Comparison of ENCODE assay signal across 15 cellular contexts in the genomic region with DNA sequence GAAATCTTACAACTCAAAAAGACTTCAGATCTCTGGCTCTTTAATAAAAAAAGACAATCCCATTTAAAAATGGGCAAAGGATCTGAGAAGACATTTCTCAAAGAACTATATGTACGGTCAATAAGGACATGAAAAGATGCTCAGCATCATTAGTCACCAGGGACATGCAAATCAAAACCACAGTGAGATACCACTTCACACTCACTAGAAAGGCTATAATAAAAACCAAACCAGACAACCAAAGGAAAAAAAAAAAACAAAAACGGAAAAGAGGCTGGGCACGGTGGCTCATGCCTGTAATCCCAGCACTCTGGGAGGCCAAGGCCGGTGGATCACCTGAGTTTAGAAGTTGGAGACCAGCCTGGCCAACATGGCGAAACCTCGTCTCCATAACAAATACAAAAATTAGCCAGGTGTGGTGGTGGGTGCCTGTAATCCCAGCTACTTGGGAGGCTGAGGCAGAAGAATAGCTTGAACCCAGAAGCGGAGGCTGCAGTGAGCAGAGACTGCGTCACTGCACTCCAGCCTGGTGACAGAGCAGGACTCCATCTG. TPM values are rescaled to one million over a fixed set of nuclear protein-coding genes. Genes with fewer than 3 reads are reported as not detected.
DNase-seq lines count a peak whose midpoint lies in the region; ATAC-seq, FAIRE-seq and TF ChIP-seq lines count a peak whose summit lies in the region.
"Had no signal": no experiment of that assay in that cellular context is flagged by ENCODE, and none has a peak within 500 bp of the region (broad histone marks: within the 10 kb centered on the region; RNA-seq: fewer than 3 reads in every experiment).

No MANE protein-coding gene starts in this region.

- H3K27ac ChIP-seq in upper lobe of right lung (no peak overlapping the region), kidney (ENCODE audit: low read depth in 2 of 2, low read length in 2 of 2) (no peak overlapping the region), tibial nerve (no peak overlapping the region)

- ATAC-seq in Right ventricle myocardium inferior (no peak), left ventricle myocardium superior (no peak), activated B cell treated with CpG ODN at 0.5 μM for 24 hours (ENCODE audit: low read depth) (peak; percentile 56), memory B cell (ENCODE audit: low read depth) (peak; percentile 60), upper lobe of right lung (no peak)

- no peak for TF ChIP-seq EP300 in tibial nerve (IDR thresholded peaks at IDR 0.05)

- H3K27ac Mint-ChIP-seq in activated B cell treated with CpG ODN at 0.5 μM for 24 hours (no peak overlapping the region), memory B cell (no peak overlapping the region)

- DNase-seq in Right ventricle myocardium inferior (ENCODE audit: missing footprints) (peak; percentile 28), left ventricle myocardium superior (no peak), activated B cell treated with CpG ODN at 0.5 μM for 24 hours (no peak), memory B cell (ENCODE audit: low spot score in 2 of 2) (no peak), upper lobe of right lung (peak; percentile 9), MG63 (no peak), kidney (no peak), tibial nerve (ENCODE audit: low spot score in 2 of 2) (no peak)
- DNase-seq: caudate nucleus, DMS 273 treated with DMSO at 0.1 percent for 48 hours, Karpas-422, NCI-H1436, NCI-H2227 treated with DMSO at 0.1 percent for 48 hours, SHP77 treated with DMSO at 0.1 percent for 48 hours, T-helper 9 cell had no signal

- H3K36me3 ChIP-seq in upper lobe of right lung (peaks cover 59% of the 10 kb centered on the region), MG63 (peaks cover 4% of the 10 kb centered on the region; the same call in 1 of the 2 replicates), kidney (ENCODE audit: control insufficient read depth in 1 of 2, insufficient read depth in 2 of 2, low read length in 2 of 2) (peaks cover 5 to 6% of the 10 kb centered on the region in 2 donors), tibial nerve (peaks cover 0 to 62% (median 9%) of the 10 kb centered on the region in 3 donors)

- no peak for TF ChIP-seq POLR2A in tibial nerve (IDR thresholded peaks at IDR 0.05)

- CTCF ChIA-PET in activated B cell treated with CpG ODN at 0.5 μM for 24 hours (lab: Charles Lee) = no interaction called here

- POLR2A ChIA-PET in activated B cell treated with CpG ODN at 0.5 μM for 24 hours (lab: Charles Lee) = no interaction called here

- H3K9me3 Mint-ChIP-seq in activated B cell treated with CpG ODN at 0.5 μM for 24 hours (no peaks in the 10 kb centered on the region), memory B cell (no peaks in the 10 kb centered on the region)

- 92 to 94% methylated on average over 8 of the region's 8 CpGs for WGBS in tibial nerve, 2 donors

- H3K4me1 ChIP-seq in upper lobe of right lung (no peaks in the 10 kb centered on the region), kidney (ENCODE audit: control insufficient read depth in 1 of 2, insufficient read depth in 1 of 2, low read depth in 1 of 2, low read length in 2 of 2) (no peaks in the 10 kb centered on the region), tibial nerve (no peaks in the 10 kb centered on the region)

- H3K4me3 Mint-ChIP-seq in activated B cell treated with CpG ODN at 0.5 μM for 24 hours (no peak overlapping the region), memory B cell (no peak overlapping the region)

- H3K4me3 ChIP-seq in upper lobe of right lung = no peak overlapping the region
- H3K4me3 ChIP-seq in MG63 = no peak overlapping the region
- H3K4me3 ChIP-seq in kidney (ENCODE audit: low read length in 2 of 2) = no peak overlapping the region
- no peak overlapping the region for H3K4me3 ChIP-seq in tibial nerve

- no peak for TF ChIP-seq CTCF in activated B cell treated with CpG ODN at 0.5 μM for 24 hours (IDR thresholded peaks at IDR 0.05)
- TF ChIP-seq CTCF in upper lobe of right lung (IDR thresholded peaks at IDR 0.05) = no peak
- no peak for TF ChIP-seq CTCF in kidney (IDR thresholded peaks at IDR 0.05; ENCODE audit: borderline replicate concordance, extremely low read depth, insufficient read depth)
- TF ChIP-seq CTCF in tibial nerve (IDR thresholded peaks at IDR 0.05) = no peak

- no peak overlapping the region for H3K9ac ChIP-seq in kidney (ENCODE audit: low read length in 2 of 2)

- H3K27me3 ChIP-seq in upper lobe of right lung (no peaks in the 10 kb centered on the region), MG63 (no peaks in the 10 kb centered on the region), tibial nerve (no peaks in the 10 kb centered on the region)

- intact Hi-C loops in Right ventricle myocardium inferior (cut with DNase I) = no loop called here
- intact Hi-C loops in left ventricle myocardium superior (cut with micrococcal nuclease) = no loop called here
- intact Hi-C loops in activated B cell treated with CpG ODN at 0.5 μM for 24 hours (cut with micrococcal nuclease) = no loop called here
- intact Hi-C loops in upper lobe of right lung (cut with DNase I) = no loop called here
- intact Hi-C loops in kidney (cut with DNase I) = no loop called here

- H3K36me3 Mint-ChIP-seq in activated B cell treated with CpG ODN at 0.5 μM for 24 hours (ENCODE audit: low read depth) (peaks cover 39% of the 10 kb centered on the region), memory B cell (peaks cover 18% of the 10 kb centered on the region)

- H3K9me3 ChIP-seq in upper lobe of right lung = no peaks in the 10 kb centered on the region
- H3K9me3 ChIP-seq in MG63 = no peaks in the 10 kb centered on the region
- no peaks in the 10 kb centered on the region for H3K9me3 ChIP-seq in kidney (ENCODE audit: control insufficient read depth in 1 of 2, low read length in 2 of 2)
- no peaks in the 10 kb centered on the region for H3K9me3 ChIP-seq in tibial nerve

- no peak for FAIRE-seq in kidney (lab: Jason Lieb, UNC)

- no peaks in the 10 kb centered on the region for H3K27me3 Mint-ChIP-seq in activated B cell treated with CpG ODN at 0.5 μM for 24 hours
- no peaks in the 10 kb centered on the region for H3K27me3 Mint-ChIP-seq in memory B cell

- H3K4me1 Mint-ChIP-seq in activated B cell treated with CpG ODN at 0.5 μM for 24 hours (peaks cover 6% of the 10 kb centered on the region), memory B cell (peaks cover 6% of the 10 kb centered on the region)

RNA-seq across cellular contexts. Expression of a gene that starts 1.7 kb away (rescaled TPM):
- total RNA-seq in Right ventricle myocardium inferior (not detected), left ventricle myocardium superior (not detected), activated B cell treated with CpG ODN at 0.5 μM for 24 hours (0.34 TPM in 1 of 2 replicates, not detected in the other), upper lobe of right lung (not detected), kidney (not detected), tibial nerve (not detected)
- not detected in 2 replicates for total RNA-seq in MG63 (2014; rRNA removed; shearing (Covaris generic); ENCODE audit: low replicate concordance)
- not detected for polyA plus RNA-seq in kidney (ENCODE audit: insufficient read depth, low read depth, low replicate concordance)

RNA-seq across cellular contexts. Expression of a gene that starts 18.1 kb away (rescaled TPM):
- 14.8 TPM for total RNA-seq in Right ventricle myocardium inferior
- 13.4 TPM for total RNA-seq in left ventricle myocardium superior
- total RNA-seq in activated B cell treated with CpG ODN at 0.5 μM for 24 hours = 27.9 and 32.0 TPM in 2 replicates
- total RNA-seq in upper lobe of right lung = 73.7 TPM
- 11.9 and 27.5 TPM in 2 replicates for total RNA-seq in MG63 (2014; rRNA removed; shearing (Covaris generic); ENCODE audit: low replicate concordance)
- total RNA-seq in kidney = 35.0 TPM
- 54.1 TPM for polyA plus RNA-seq in kidney (ENCODE audit: insufficient read depth, low read depth, low replicate concordance)
- 10 to 100 TPM; 25.8 to 45.1 (median 29.7) TPM for total RNA-seq in tibial nerve

RNA-seq across cellular contexts. Expression of a gene that starts 20.7 kb away (rescaled TPM):
- total RNA-seq in Right ventricle myocardium inferior (0.51 TPM), left ventricle myocardium superior (0.47 TPM), activated B cell treated with CpG ODN at 0.5 μM for 24 hours (2.9 and 3.2 TPM in 2 replicates), upper lobe of right lung (17.7 TPM), kidney (3.2 TPM), tibial nerve (1 to 10 TPM; 1.3 to 4.5 (median 1.8) TPM)
- total RNA-seq in MG63 (2014; rRNA removed; shearing (Covaris generic); ENCODE audit: low replicate concordance) = not detected in 2 replicates
- polyA plus RNA-seq in kidney (ENCODE audit: insufficient read depth, low read depth, low replicate concordance) = 0.45 TPM

RNA-seq across cellular contexts. Expression of a gene that starts 32.8 kb away (rescaled TPM):
- not detected for total RNA-seq in Right ventricle myocardium inferior
- not detected for total RNA-seq in left ventricle myocardium superior
- total RNA-seq in activated B cell treated with CpG ODN at 0.5 μM for 24 hours = not detected in 2 replicates
- not detected for total RNA-seq in upper lobe of right lung
- not detected in 2 replicates for total RNA-seq in MG63 (2014; rRNA removed; shearing (Covaris generic); ENCODE audit: low replicate concordance)
- total RNA-seq in kidney = 0.31 TPM
- polyA plus RNA-seq in kidney (ENCODE audit: insufficient read depth, low read depth, low replicate concordance) = not detected
- not detected for total RNA-seq in tibial nerve

Comparison
In these comparisons a context has a peak if more than half of its experiments do, and no peak if none do; other contexts are left out.
1. DNase-seq: peak in Right ventricle myocardium inferior (single experiment) and upper lobe of right lung (single experiment); none in left ventricle myocardium superior (single experiment), activated B cell treated with CpG ODN at 0.5 μM for 24 hours (single experiment), memory B cell (0 of 2), MG63 (single experiment), kidney (single experiment) and tibial nerve (0 of 2).
2. ATAC-seq: peak in activated B cell treated with CpG ODN at 0.5 μM for 24 hours (single experiment) and memory B cell (single experiment); none in Right ventricle myocardium inferior (single experiment), left ventricle myocardium superior (single experiment) and upper lobe of right lung (single experiment).